8 cellular contexts compared by ENCODE assay signal in the genomic region with DNA sequence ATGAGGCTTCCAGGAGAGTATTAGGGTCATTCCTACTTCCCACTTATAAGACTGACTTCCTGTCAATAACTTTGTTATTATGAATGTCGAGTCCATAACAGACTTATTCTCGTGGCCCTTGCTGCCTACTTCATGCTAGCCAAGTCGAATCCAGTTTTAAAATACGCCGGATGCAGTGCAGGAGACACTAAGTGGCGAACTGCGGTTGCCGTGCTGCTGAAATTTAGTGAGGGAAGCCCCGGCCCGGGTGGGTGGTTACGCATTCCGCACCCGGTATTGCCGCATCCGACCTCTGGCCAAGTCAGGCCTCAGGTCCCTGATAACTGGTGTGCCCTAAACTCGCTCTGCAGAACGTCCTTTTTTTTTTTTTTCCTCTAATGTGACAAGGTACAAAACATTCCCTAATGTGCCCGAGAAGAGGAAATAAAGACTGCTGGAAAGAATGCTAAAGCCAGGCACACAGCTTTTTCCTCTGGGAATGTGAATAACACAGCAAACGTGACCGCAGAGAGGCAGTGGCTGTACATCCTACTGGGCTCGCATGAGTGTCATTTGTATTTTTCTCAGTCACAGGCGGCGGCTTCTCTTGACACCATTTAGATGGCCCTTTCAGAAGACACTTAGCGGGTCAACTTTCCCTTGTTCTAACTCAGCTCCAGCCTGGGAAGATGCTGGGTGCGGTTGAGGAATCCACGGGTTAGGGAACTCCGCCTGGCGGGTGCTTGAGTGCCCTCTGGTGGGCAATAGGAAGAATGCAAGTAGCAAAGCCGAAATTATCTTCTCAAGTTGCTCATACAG. TPM values are rescaled to one million over a fixed set of nuclear protein-coding genes. Genes with fewer than 3 reads are reported as not detected.
DNase-seq lines count a peak whose midpoint lies in the region; ATAC-seq and TF ChIP-seq lines count a peak whose summit lies in the region.

No MANE protein-coding gene starts in this region.

- peak overlapping the region; percentile 84 for H2AFZ ChIP-seq in ACC112 (ENCODE audit: low read length, unreplicated experiment)

- intact Hi-C loops in right cardiac atrium (cut with DNase I) = no loop called here

- H3K27ac ChIP-seq in ACC112 (ENCODE audit: low read depth, low read length) (no peak overlapping the region), right cardiac atrium (ENCODE audit: low read length) (peak overlapping the region; percentile 97)

- no peaks in the 10 kb centered on the region for H3K79me2 ChIP-seq in ACC112 (ENCODE audit: control insufficient read depth, insufficient read depth, low read length, unreplicated experiment)

- H3K4me1 ChIP-seq in ACC112 (ENCODE audit: control insufficient read depth, insufficient read depth, low read length, unreplicated experiment) (peaks cover 7% of the 10 kb centered on the region), right cardiac atrium (ENCODE audit: control insufficient read depth, insufficient read depth, low read length) (peaks cover under 1% of the 10 kb centered on the region)

- H3K4me3 ChIP-seq in ACC112 (ENCODE audit: low read depth, low read length) (no peak overlapping the region), GM12864 (ENCODE audit: low read depth, low read length) (no peak overlapping the region), astrocyte of the cerebellum (ENCODE audit: low read depth, low read length) (no peak overlapping the region), right cardiac atrium (ENCODE audit: low read length) (no peak overlapping the region)

- in situ Hi-C loops in SK-MEL-5 (cut with HindIII; ENCODE audit: low pct_unique_long_range_greater_than_20kb, low sequenced_read_pairs) = no loop called here
- in situ Hi-C loops in astrocyte of the cerebellum (cut with HindIII; ENCODE audit: low sequenced_read_pairs) = no loop called here

- TF ChIP-seq CTCF in GM12864 (IDR thresholded peaks at IDR 0.05; ENCODE audit: low read depth, low read length, missing control alignments) (peak; percentile 89), astrocyte of the cerebellum (IDR thresholded peaks at IDR 0.05; ENCODE audit: low read depth, low read length, missing control alignments) (peak; percentile 97)

- no peaks in the 10 kb centered on the region for H3K36me3 ChIP-seq in ACC112 (ENCODE audit: insufficient read depth, low read length)

- ATAC-seq in right cardiac atrium = peak; percentile 82 to 83
- no peak for ATAC-seq in HG02678 (IDR thresholded peaks at IDR 0.05; ENCODE audit: unreplicated experiment)

- H3K9me3 ChIP-seq in right cardiac atrium (ENCODE audit: control insufficient read depth, low read length) = no peaks in the 10 kb centered on the region

- no peak for DNase-seq in GM12864 (ENCODE audit: low read depth)
- peak; percentile 49 for DNase-seq in HT1080 (ENCODE audit: low read depth)
- DNase-seq in SK-MEL-5 (ENCODE audit: low read depth, low spot score) = peak; percentile 66
- DNase-seq in astrocyte of the cerebellum (ENCODE audit: low read depth) = peak; percentile 50
- DNase-seq in right cardiac atrium = peak; percentile 69 to 84 (median 82)
- DNase-seq in retina = peak; percentile 83

- H3K27me3 ChIP-seq in ACC112 (ENCODE audit: insufficient read depth, low read length) (no peaks in the 10 kb centered on the region), right cardiac atrium (ENCODE audit: control insufficient read depth, insufficient read depth) (no peaks in the 10 kb centered on the region)

- WGBS in right cardiac atrium = 31% methylated on average over 29 of the region's 29 CpGs

RNA-seq across cellular contexts. Expression of a gene that starts 7.1 kb away (rescaled TPM):
- total RNA-seq in HT1080 (2014; rRNA removed; shearing (Covaris generic)) = 12.9 and 24.3 TPM in 2 replicates
- polyA plus RNA-seq in HT1080 (2015; cell fraction: cytosol; rRNA removed) = 19.7 and 28.0 TPM in 2 replicates
- polyA plus RNA-seq in HT1080 (2015; cell fraction: nucleus; rRNA removed) = 26.2 and 28.8 TPM in 2 replicates
- 11.9 and 12.0 TPM in 2 replicates for total RNA-seq in SK-MEL-5 (2014; rRNA removed; shearing (Covaris generic))
- polyA plus RNA-seq in SK-MEL-5 (2015; cell fraction: cytosol; rRNA removed) = 8.9 and 9.4 TPM in 2 replicates
- polyA plus RNA-seq in SK-MEL-5 (2015; cell fraction: nucleus; rRNA removed) = 10.4 and 17.4 TPM in 2 replicates
- 10 to 100 TPM; 68.1 to 74.7 (median 70.5) TPM for total RNA-seq in right cardiac atrium
- polyA plus RNA-seq in right cardiac atrium = 49.5 TPM
